1 cellular context compared by ENCODE assay signal in the genomic region with DNA sequence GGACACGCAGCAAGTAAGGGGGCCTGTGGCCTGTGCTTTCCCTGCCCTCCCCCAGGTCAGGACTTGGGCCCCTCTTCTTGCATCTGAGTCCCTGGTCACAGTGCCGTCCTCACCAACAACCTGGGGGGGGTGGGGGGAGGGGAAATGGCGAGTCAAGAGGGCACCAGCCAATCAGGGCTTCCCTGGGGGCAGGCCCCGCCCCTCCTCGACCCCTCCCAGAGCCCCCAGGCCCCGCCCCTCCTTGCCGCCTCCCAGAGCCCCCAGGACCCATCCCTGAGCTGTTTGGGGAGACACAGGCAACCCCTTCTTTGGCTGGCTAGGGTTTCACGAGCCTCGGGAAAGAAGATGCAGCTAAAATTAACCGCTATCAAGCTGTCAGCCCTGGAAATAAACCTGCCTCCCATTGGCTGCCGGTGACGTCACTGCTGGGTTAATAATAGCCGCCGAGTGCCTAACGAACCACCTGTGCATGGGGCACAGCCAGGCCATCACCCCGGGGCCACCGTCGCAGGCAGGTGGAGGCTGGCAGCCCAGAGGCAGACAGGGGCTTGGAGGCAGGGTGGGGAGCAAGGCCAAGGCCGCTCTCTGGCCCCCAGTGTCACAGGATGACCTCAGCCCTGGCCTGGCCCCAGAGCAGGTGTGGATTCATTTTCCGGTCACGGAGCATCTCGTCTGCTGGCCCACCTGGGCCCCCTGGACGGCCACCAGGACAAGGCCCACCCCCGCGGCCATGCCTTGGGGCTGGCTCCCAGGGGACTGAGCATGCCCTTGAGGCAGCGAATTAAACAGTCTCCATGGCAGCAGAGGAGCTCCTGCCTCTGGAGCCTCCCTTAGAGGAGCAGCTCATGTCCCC.
TF ChIP-seq lines count a peak whose summit lies in the region.

No MANE protein-coding gene starts in this region.

TF ChIP-seq in K562, 482 proteins besides CTCF, POLR2A, EP300 and RAD21 (continued from another document):
- TF ChIP-seq, protein P1, sequence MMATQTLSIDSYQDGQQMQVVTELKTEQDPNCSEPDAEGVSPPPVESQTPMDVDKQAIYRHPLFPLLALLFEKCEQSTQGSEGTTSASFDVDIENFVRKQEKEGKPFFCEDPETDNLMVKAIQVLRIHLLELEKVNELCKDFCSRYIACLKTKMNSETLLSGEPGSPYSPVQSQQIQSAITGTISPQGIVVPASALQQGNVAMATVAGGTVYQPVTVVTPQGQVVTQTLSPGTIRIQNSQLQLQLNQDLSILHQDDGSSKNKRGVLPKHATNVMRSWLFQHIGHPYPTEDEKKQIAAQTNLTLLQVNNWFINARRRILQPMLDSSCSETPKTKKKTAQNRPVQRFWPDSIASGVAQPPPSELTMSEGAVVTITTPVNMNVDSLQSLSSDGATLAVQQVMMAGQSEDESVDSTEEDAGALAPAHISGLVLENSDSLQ (IDR thresholded peaks at IDR 0.05) = peak; percentile 35; the same call in 1 of the 2 replicates
- no peak for TF ChIP-seq ARID1B (IDR thresholded peaks at IDR 0.05)
- TF ChIP-seq CREM (IDR thresholded peaks at IDR 0.05; ENCODE audit: low read depth) = peak; percentile 49; the same call in 1 of the 2 replicates
- no peak for TF ChIP-seq PTBP1 (IDR thresholded peaks at IDR 0.05; ENCODE audit: low read depth, low read length)
- no peak for TF ChIP-seq ZC3H11A (IDR thresholded peaks at IDR 0.05; ENCODE audit: low read depth, low read length)
- no peak for TF ChIP-seq CREB1 (IDR thresholded peaks at IDR 0.05)
- TF ChIP-seq CREB1 (CRISPR knock-in tag; IDR thresholded peaks at IDR 0.05) = peak; percentile 75; the same call in 1 of the 2 replicates
- TF ChIP-seq JUND (IDR thresholded peaks at IDR 0.05; ENCODE audit: borderline replicate concordance, low read depth, low read length) = peak; percentile 77
- peak; percentile 64; the same call in 2 of the 3 replicates for TF ChIP-seq JUND (tag; IDR thresholded peaks at IDR 0.05; ENCODE audit: borderline replicate concordance, low read depth, low read length)
- TF ChIP-seq FOXM1 (IDR thresholded peaks at IDR 0.05; ENCODE audit: low read depth) = no peak
- TF ChIP-seq FOXM1 (CRISPR knock-in tag; IDR thresholded peaks at IDR 0.05; ENCODE audit: low read depth) = no peak
- TF ChIP-seq MEF2A (IDR thresholded peaks at IDR 0.05; ENCODE audit: control insufficient read depth, low read depth, low read length) = peak; percentile 41; the same call in 1 of the 2 replicates
- no peak for TF ChIP-seq ZNF76 (CRISPR knock-in tag; IDR thresholded peaks at IDR 0.05; ENCODE audit: borderline replicate concordance)
- TF ChIP-seq ATF1 (CRISPR knock-in tag; IDR thresholded peaks at IDR 0.05) = no peak
- peak; percentile 69 for TF ChIP-seq ATF1 (tag; IDR thresholded peaks at IDR 0.05)
- no peak for TF ChIP-seq KDM5B (IDR thresholded peaks at IDR 0.05; ENCODE audit: insufficient replicate concordance, low read depth, low read length)
- TF ChIP-seq ATF7 (IDR thresholded peaks at IDR 0.05) = peak; percentile 97
